ENCODE assay signal across 13 cellular contexts in the genomic region with DNA sequence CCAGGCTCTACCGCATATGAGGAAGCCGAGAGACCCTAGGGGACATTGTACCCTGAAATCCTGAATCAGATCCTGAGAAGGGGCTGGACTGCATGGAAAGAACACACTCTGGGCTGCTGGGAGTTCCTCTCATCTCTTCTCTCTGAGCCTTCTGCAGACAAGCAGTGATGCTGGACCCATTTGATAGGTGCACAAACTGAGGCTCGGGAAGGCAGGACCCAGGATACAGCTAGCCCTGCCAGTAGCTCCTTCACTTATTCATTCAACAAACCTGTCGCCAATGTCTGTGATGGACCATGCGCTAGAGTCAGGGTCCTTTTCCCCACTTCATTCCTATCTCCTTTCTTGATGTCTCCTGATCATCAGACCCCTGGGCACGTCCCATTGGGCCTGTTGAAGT. TPM values are rescaled to one million over a fixed set of nuclear protein-coding genes. Genes with fewer than 3 reads are reported as not detected.
DNase-seq lines count a peak whose midpoint lies in the region; ATAC-seq and TF ChIP-seq lines count a peak whose summit lies in the region.
"Had no signal": no experiment of that assay in that cellular context is flagged by ENCODE, and none has a peak within 500 bp of the region (broad histone marks: within the 10 kb centered on the region; RNA-seq: fewer than 3 reads in every experiment).

No MANE protein-coding gene starts in this region.

- no peaks in the 10 kb centered on the region for H3K4me1 ChIP-seq in hepatocyte (ENCODE audit: insufficient read depth)
- H3K4me1 ChIP-seq in neuronal stem cell (ENCODE audit: control insufficient read depth in 2 of 2, insufficient read depth in 1 of 2, low read depth in 1 of 2, low read length in 2 of 2), result peaks cover 8 to 15% of the 10 kb centered on the region in 2 donors

- peak overlapping the region; percentile 87; the same call in 1 of the 2 replicates for H3K27ac Mint-ChIP-seq in WTC11

- H3K27ac ChIP-seq in hepatocyte, result no peak overlapping the region
- H3K27ac ChIP-seq in neuronal stem cell (replicated peaks; ENCODE audit: low read length), result no peak overlapping the region

- TF ChIP-seq CTCF in WTC11 (IDR thresholded peaks at IDR 0.05) (no peak), hepatocyte (IDR thresholded peaks at IDR 0.05; ENCODE audit: poor library complexity) (no peak)

- H3K4me2 ChIP-seq in hepatocyte (peak overlapping the region; percentile 81), neuronal stem cell (ENCODE audit: insufficient read depth, low read length, poor library complexity, severe bottlenecking) (peak overlapping the region; percentile 92)

- no peak overlapping the region for H3K4ac ChIP-seq in neuronal stem cell (ENCODE audit: low read length)

- H3K14ac ChIP-seq in neuronal stem cell (ENCODE audit: low read length), result peak overlapping the region; percentile 86

- no peaks in the 10 kb centered on the region for H3K27me3 Mint-ChIP-seq in activated T-cell treated with anti-CD3 and anti-CD28 coated beads, Interleukin-2, amount 50 U/mL, for 4 hours (ENCODE audit: low read depth)
- no peaks in the 10 kb centered on the region for H3K27me3 Mint-ChIP-seq in WTC11 (ENCODE audit: low read depth)

- peak overlapping the region; percentile 58 for H3K18ac ChIP-seq in neuronal stem cell (ENCODE audit: low read length)

- no peak overlapping the region for H4K91ac ChIP-seq in neuronal stem cell (ENCODE audit: low read depth, low read length, poor library complexity)

- H3K4me1 Mint-ChIP-seq in activated T-cell treated with anti-CD3 and anti-CD28 coated beads, Interleukin-2, amount 50 U/mL, for 4 hours (ENCODE audit: low read depth), result peaks cover 61% of the 10 kb centered on the region
- peaks cover 55% of the 10 kb centered on the region for H3K4me1 Mint-ChIP-seq in WTC11

- POLR2A ChIA-PET in WTC11 (lab: Charles Lee), result no interaction called here

- H3K36me3 Mint-ChIP-seq in activated T-cell treated with anti-CD3 and anti-CD28 coated beads, Interleukin-2, amount 50 U/mL, for 4 hours (ENCODE audit: insufficient read depth), result no peaks in the 10 kb centered on the region
- peaks cover 18% of the 10 kb centered on the region for H3K36me3 Mint-ChIP-seq in WTC11

- no peak for DNase-seq in activated T-cell treated with anti-CD3 and anti-CD28 coated beads, Interleukin-2, amount 50 U/mL, for 4 hours
- no peak for DNase-seq in activated T-cell treated with anti-CD3 and anti-CD28 coated beads, Interleukin-2, amount 50 U/mL, for 1 hour
- no peak for DNase-seq in WTC11 (ENCODE audit: low spot score)
- DNase-seq in hepatocyte (ENCODE audit: low spot score), result no peak
- no peak for DNase-seq in neuronal stem cell (ENCODE audit: low spot score)
- DNase-seq in T-helper 9 cell, result no peak
- no peak for DNase-seq in Ammon's horn (ENCODE audit: low spot score)
- DNase-seq in stimulated activated CD8-positive, alpha-beta memory T cell treated with anti-CD3 and anti-CD28 coated beads, Interleukin-4, amount 100 ng/mL, for 48 hours, result no peak
- DNase-seq: activated gamma-delta T cell treated with Interleukin-2 at 50 U/mL for 16 hours; central memory CD4-positive, alpha-beta T cell; NCI-H187; SHP77 had no signal

- H3K36me3 ChIP-seq in hepatocyte (replicated peaks; ENCODE audit: insufficient read depth, low read depth) (no peaks in the 10 kb centered on the region), neuronal stem cell (replicated peaks in 1 of 2; ENCODE audit: control insufficient read depth in 2 of 2, insufficient read depth in 2 of 2, low read length in 2 of 2) (peaks cover 11 to 49% of the 10 kb centered on the region in 2 donors)

- H3K9ac ChIP-seq in neuronal stem cell (ENCODE audit: low read depth, low read length, poor library complexity), result peak overlapping the region; percentile 87

- no peaks in the 10 kb centered on the region for H3K9me3 ChIP-seq in hepatocyte (ENCODE audit: low read depth)
- no peaks in the 10 kb centered on the region for H3K9me3 ChIP-seq in neuronal stem cell (replicated peaks in 1 of 2; ENCODE audit: control insufficient read depth in 2 of 2, insufficient read depth in 1 of 2, low read depth in 1 of 2, low read length in 2 of 2)

- H2BK15ac ChIP-seq in neuronal stem cell (ENCODE audit: low read length), result no peak overlapping the region

- CTCF ChIA-PET in WTC11 (lab: Charles Lee), result interaction anchor here (3.4 kb wide), 1 partner anchor 27 kb away, joined by 14 read pairs; no protein-coding TSS in a partner anchor

- peaks cover 28% of the 10 kb centered on the region for H3K79me2 ChIP-seq in hepatocyte

- ATAC-seq in activated T-cell treated with anti-CD3 and anti-CD28 coated beads, Interleukin-2, amount 50 U/mL, for 4 hours, result no peak
- ATAC-seq in WTC11, result no peak

- peak overlapping the region; percentile 78 for H3K4me3 Mint-ChIP-seq in activated T-cell treated with anti-CD3 and anti-CD28 coated beads, Interleukin-2, amount 50 U/mL, for 4 hours
- peak overlapping the region; percentile 88 for H3K4me3 Mint-ChIP-seq in WTC11

- no peak overlapping the region for H2BK12ac ChIP-seq in neuronal stem cell (ENCODE audit: low read length)

- peaks cover 5% of the 10 kb centered on the region for H4K20me1 ChIP-seq in hepatocyte (ENCODE audit: insufficient read depth, poor library complexity, severe bottlenecking)

- no peak overlapping the region for H3K23ac ChIP-seq in neuronal stem cell (ENCODE audit: low read depth, low read length, poor library complexity)

- H3K4me3 ChIP-seq in hepatocyte (peak overlapping the region; percentile 97), neuronal stem cell (ENCODE audit: low read length in 2 of 2) (peak overlapping the region; percentile 77 to 97)
- H3K4me3 ChIP-seq: lung had no signal

- no peaks in the 10 kb centered on the region for H3K27me3 ChIP-seq in hepatocyte
- H3K27me3 ChIP-seq in neuronal stem cell (ENCODE audit: control insufficient read depth in 3 of 3, insufficient read depth in 3 of 3, low read depth in 1 of 3, low read length in 3 of 3), result no peaks in the 10 kb centered on the region

- H3K9me2 ChIP-seq in hepatocyte (replicated peaks; ENCODE audit: insufficient read depth), result no peaks in the 10 kb centered on the region

- peaks cover 21% of the 10 kb centered on the region for H3K79me1 ChIP-seq in neuronal stem cell (ENCODE audit: low read depth, low read length)

- H3K9me3 Mint-ChIP-seq in activated T-cell treated with anti-CD3 and anti-CD28 coated beads, Interleukin-2, amount 50 U/mL, for 4 hours, result no peaks in the 10 kb centered on the region
- no peaks in the 10 kb centered on the region for H3K9me3 Mint-ChIP-seq in WTC11

- H2AK5ac ChIP-seq in neuronal stem cell (ENCODE audit: low read depth, low read length), result peak overlapping the region; percentile 70

- WGBS in hepatocyte (ENCODE audit: low lambda C conversion rate, missing lambda C conversion rate), result 90% methylated on average over 6 of the region's 6 CpGs
- no CpG with 5 or more reads among the region's 6 CpGs for WGBS in neuronal stem cell (ENCODE audit: extremely low coverage in 2 of 2, insufficient read length in 2 of 2, insufficient replicate concordance in 1 of 2), 2 donors

- H2AFZ ChIP-seq in hepatocyte (no peak overlapping the region), neuronal stem cell (ENCODE audit: low read length) (no peak overlapping the region)

- H2BK5ac ChIP-seq in neuronal stem cell (ENCODE audit: low read length), result peak overlapping the region; percentile 97

- H4K8ac ChIP-seq in neuronal stem cell (ENCODE audit: low read depth, low read length), result no peak overlapping the region

- H2BK120ac ChIP-seq in neuronal stem cell (ENCODE audit: low read depth, low read length), result no peak overlapping the region

TF ChIP-seq in WTC11, 78 proteins besides CTCF, POLR2A, EP300 and RAD21:
- TF ChIP-seq ZNF281 (CRISPR knock-in tag; IDR thresholded peaks at IDR 0.05) (0 out of 2 replicates have a peak, but pooled peaks have one; percentile 25), USF2 (CRISPR knock-in tag; IDR thresholded peaks at IDR 0.05) (no peak), ZNF263 (CRISPR knock-in tag; IDR thresholded peaks at IDR 0.05; ENCODE audit: low read depth) (no peak), GTF2I (CRISPR knock-in tag; conservative IDR thresholded peaks at IDR 0.05) (0 out of 2 replicates have a peak, but pooled peaks have one; percentile 15)

RNA-seq across cellular contexts. Expression of gene SBK1, which starts 1.9 kb away (rescaled TPM):
- 1 to 10 TPM; 1.4 to 1.5 (median 1.5) TPM for total RNA-seq in activated T-cell treated with anti-CD3 and anti-CD28 coated beads, Interleukin-2, amount 50 U/mL, for 4 hours
- 79.4 to 85.7 TPM (median 82.6 TPM) in 3 replicates for total RNA-seq in WTC11 (2021)
- total RNA-seq in hepatocyte, result 1.8 and 4.2 TPM in 2 replicates
- polyA plus RNA-seq in hepatocyte, result 9.7 and 10.8 TPM in 2 replicates
- polyA plus RNA-seq in neuronal stem cell (2013, experiment 1 of 2), result 49.6 TPM
- polyA plus RNA-seq in neuronal stem cell (2013, experiment 2 of 2), result 50.1 TPM

Comparison
In these comparisons a context has a peak if more than half of its experiments do, and no peak if none do; other contexts are left out.
1. RNA of gene SBK1, which starts 1.9 kb away (total RNA-seq): 79.4 to 85.7 TPM in WTC11; 1.8 to 4.2 TPM in hepatocyte and 1.4 to 1.5 TPM in activated T-cell treated with anti-CD3 and anti-CD28 coated beads, Interleukin-2, amount 50 U/mL, for 4 hours; every median in the first group is over 10 times any median in the second.